In genomic region chrX:71532078-71532752, GRCh38 we compare ENCODE assay signal across 8 cellular contexts. TPM values are rescaled to one million over a fixed set of nuclear protein-coding genes. Genes with fewer than 3 reads are reported as not detected.
DNase-seq lines count a peak whose midpoint lies in the region; ATAC-seq and TF ChIP-seq lines count a peak whose summit lies in the region.

No MANE protein-coding gene starts in this region.

- no peaks in the 10 kb centered on the region for H3K27me3 ChIP-seq in right atrium auricular region
- H3K27me3 ChIP-seq in sigmoid colon, result no peaks in the 10 kb centered on the region

- peak overlapping the region; percentile 89 for H3K4me3 Mint-ChIP-seq in activated naive CD8-positive, alpha-beta T cell treated with anti-CD3 and anti-CD28 coated beads, Interleukin-2, amount 10 ng/mL, durations not matched to agents 7 days and 5 days

- H3K9me3 ChIP-seq in right atrium auricular region (no peaks in the 10 kb centered on the region), sigmoid colon (no peaks in the 10 kb centered on the region)

- H3K27ac ChIP-seq in right atrium auricular region, result peak overlapping the region; percentile 83 to 91
- H3K27ac ChIP-seq in sigmoid colon, result peak overlapping the region; percentile 85 to 91 (median 88)

- H3K4me1 Mint-ChIP-seq in activated naive CD8-positive, alpha-beta T cell treated with anti-CD3 and anti-CD28 coated beads, Interleukin-2, amount 10 ng/mL, durations not matched to agents 7 days and 5 days, result peaks cover 18% of the 10 kb centered on the region

- H3K36me3 ChIP-seq in right atrium auricular region, result no peaks in the 10 kb centered on the region
- H3K36me3 ChIP-seq in sigmoid colon, result no peaks in the 10 kb centered on the region

- TF ChIP-seq CTCF in right atrium auricular region (IDR thresholded peaks at IDR 0.05), result no peak
- no peak for TF ChIP-seq CTCF in sigmoid colon (IDR thresholded peaks at IDR 0.05)

- WGBS in sigmoid colon, 2 donors, result 0 to 1% methylated on average over 25 of the region's 25 CpGs

- peak; percentile 19 for ATAC-seq in HG03175 (IDR thresholded peaks at IDR 0.05; ENCODE audit: unreplicated experiment)
- ATAC-seq in activated naive CD8-positive, alpha-beta T cell treated with anti-CD3 and anti-CD28 coated beads, Interleukin-2, amount 10 ng/mL, durations not matched to agents 7 days and 5 days (ENCODE audit: low read depth), result peak; percentile 46

- no peaks in the 10 kb centered on the region for H3K9me3 Mint-ChIP-seq in activated naive CD8-positive, alpha-beta T cell treated with anti-CD3 and anti-CD28 coated beads, Interleukin-2, amount 10 ng/mL, durations not matched to agents 7 days and 5 days

- H3K4me1 ChIP-seq in right atrium auricular region (peaks cover 0 to 3% of the 10 kb centered on the region in 2 donors), sigmoid colon (peaks cover 0 to 4% (median 1%) of the 10 kb centered on the region in 4 donors)

- POLR2A ChIA-PET in activated naive CD8-positive, alpha-beta T cell treated with anti-CD3 and anti-CD28 coated beads, Interleukin-2, amount 10 ng/mL, durations not matched to agents 7 days and 5 days (lab: Charles Lee), result interaction anchor here (0.9 to 5.2 kb wide), 12 partner anchors 12 to 334 kb away, joined by 3 to 45 read pairs (median 20); partner anchors contain the start of genes CXCR3, NONO and TAF1

- TF ChIP-seq POLR2A in sigmoid colon (IDR thresholded peaks at IDR 0.05), result no peak

- H3K27me3 Mint-ChIP-seq in activated naive CD8-positive, alpha-beta T cell treated with anti-CD3 and anti-CD28 coated beads, Interleukin-2, amount 10 ng/mL, durations not matched to agents 7 days and 5 days, result no peaks in the 10 kb centered on the region

- peak; percentile 21 for DNase-seq in DMS79 treated with DMSO at 0.1 percent for 48 hours (lab: John Stamatoyannopoulos, UW)
- DNase-seq in DMS79 (lab: John Stamatoyannopoulos, UW), result no peak
- peak; percentile 63 for DNase-seq in SIG-M5 treated with dmso at 0.1 percent for 504 hours (lab: John Stamatoyannopoulos, UW; ENCODE audit: unreplicated experiment)
- peak; percentile 33 for DNase-seq in activated naive CD8-positive, alpha-beta T cell treated with anti-CD3 and anti-CD28 coated beads, Interleukin-2, amount 10 ng/mL, durations not matched to agents 7 days and 5 days
- DNase-seq in right atrium auricular region (ENCODE audit: low spot score), result no peak
- no peak for DNase-seq in sigmoid colon
- DNase-seq in NCI-H1930 (lab: John Stamatoyannopoulos, UW), result no peak

- peak overlapping the region; percentile 93 for H3K27ac Mint-ChIP-seq in activated naive CD8-positive, alpha-beta T cell treated with anti-CD3 and anti-CD28 coated beads, Interleukin-2, amount 10 ng/mL, durations not matched to agents 7 days and 5 days

- H3K36me3 Mint-ChIP-seq in activated naive CD8-positive, alpha-beta T cell treated with anti-CD3 and anti-CD28 coated beads, Interleukin-2, amount 10 ng/mL, durations not matched to agents 7 days and 5 days, result peaks cover 16% of the 10 kb centered on the region

- no peak for TF ChIP-seq EP300 in sigmoid colon (IDR thresholded peaks at IDR 0.05)

- H3K4me3 ChIP-seq in right atrium auricular region, result peak overlapping the region; percentile 57 to 61
- peak overlapping the region; percentile 61 to 73 (median 66) for H3K4me3 ChIP-seq in sigmoid colon

- intact Hi-C loops in sigmoid colon (cut with DNase I), result loop anchor here (5.0 to 10.0 kb wide), 2 partner anchors 40 to 167 kb away; partner anchors contain the start of gene TAF1

RNA-seq across cellular contexts. Expression of gene OGT, which starts 0.7 kb away (rescaled TPM):
- 100 to 1,000 TPM; 487 to 498 TPM for total RNA-seq in activated naive CD8-positive, alpha-beta T cell treated with anti-CD3 and anti-CD28 coated beads, Interleukin-2, amount 10 ng/mL, durations not matched to agents 7 days and 5 days
- total RNA-seq in right atrium auricular region (10 to 100 TPM; 50.8 to 54.0 TPM), sigmoid colon (100 to 1,000 TPM; 104 to 201 (median 122) TPM)
- polyA plus RNA-seq in sigmoid colon, result 10 to 100 TPM in 1 of 3 donors, 1 to 10 TPM in 2; 7.8 to 52.5 (median 8.6) TPM

RNA-seq across cellular contexts. Expression of gene GCNA, which starts 46.0 kb away (rescaled TPM):
- 1 to 10 TPM; 8.5 to 8.7 TPM for total RNA-seq in activated naive CD8-positive, alpha-beta T cell treated with anti-CD3 and anti-CD28 coated beads, Interleukin-2, amount 10 ng/mL, durations not matched to agents 7 days and 5 days
- total RNA-seq in right atrium auricular region, result 1 to 10 TPM in 1 of 2 donors, under 1 TPM in 1; 0.48 to 3.0 TPM
- 1 to 10 TPM; 1.4 to 5.0 (median 3.9) TPM for total RNA-seq in sigmoid colon
- polyA plus RNA-seq in sigmoid colon, result 1 to 10 TPM in 1 of 3 donors, under 1 TPM in 2; 0.60 to 1.5 (median 0.69) TPM

Comparison
In these comparisons a context has a peak if more than half of its experiments do, and no peak if none do; other contexts are left out.
1. DNase-seq: peak in DMS79 treated with DMSO at 0.1 percent for 48 hours (single experiment), SIG-M5 treated with dmso at 0.1 percent for 504 hours (single experiment) and activated naive CD8-positive, alpha-beta T cell treated with anti-CD3 and anti-CD28 coated beads, Interleukin-2, amount 10 ng/mL, durations not matched to agents 7 days and 5 days (single experiment); none in DMS79 (single experiment), right atrium auricular region (single experiment), sigmoid colon (single experiment) and NCI-H1930 (0 of 2).